ENCODE assay signal across 9 cellular contexts in the genomic region with DNA sequence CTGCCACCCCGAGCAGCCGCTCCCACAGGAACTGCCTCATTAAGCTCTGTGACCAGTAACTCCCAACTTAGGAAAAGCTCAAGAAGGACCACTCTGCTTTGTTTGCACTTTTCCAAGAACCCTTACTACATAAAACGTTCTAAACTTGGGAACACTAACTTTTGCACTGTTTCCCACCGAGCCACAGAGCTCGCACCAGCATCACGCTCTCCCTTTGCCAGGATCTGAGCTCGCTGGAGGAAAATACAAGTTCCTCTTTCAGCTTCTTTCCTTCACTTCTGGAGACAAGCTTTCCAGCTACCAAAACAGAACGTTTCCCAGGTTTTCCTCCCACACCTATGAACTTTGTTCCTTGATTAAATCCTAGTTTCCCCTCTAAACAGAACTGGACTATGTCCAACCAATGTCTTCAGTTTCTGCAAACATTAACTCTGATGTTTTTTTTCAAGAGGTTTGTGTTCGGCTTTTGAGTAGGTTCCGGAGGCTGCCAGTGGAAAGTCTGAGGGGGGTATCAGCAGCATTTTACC.
DNase-seq lines count a peak whose midpoint lies in the region; ATAC-seq and TF ChIP-seq lines count a peak whose summit lies in the region.
"Had no signal": no experiment of that assay in that cellular context is flagged by ENCODE, and none has a peak within 500 bp of the region (broad histone marks: within the 10 kb centered on the region; RNA-seq: fewer than 3 reads in every experiment).

No MANE protein-coding gene starts in this region.

- intact Hi-C loops in Right ventricle myocardium superior (cut with DNase I) (loop anchor here (5.0 kb wide), 1 partner anchor 518 kb away; no protein-coding TSS in a partner anchor), Right ventricle myocardium inferior (cut with DNase I) (loop anchor here (2.0 to 5.0 kb wide), 2 partner anchors 37 to 519 kb away; no protein-coding TSS in a partner anchor)

- ATAC-seq in Right ventricle myocardium superior (ENCODE audit: poor library complexity) (peak; percentile 34), Right ventricle myocardium inferior (no peak), HG03571 (IDR thresholded peaks at IDR 0.05; ENCODE audit: unreplicated experiment) (no peak)

- H3K18ac ChIP-seq in neuronal stem cell (ENCODE audit: low read length): no peak overlapping the region

- H2BK12ac ChIP-seq in neuronal stem cell (ENCODE audit: low read length): no peak overlapping the region

- no peaks in the 10 kb centered on the region for H3K79me2 ChIP-seq in fibroblast of lung (ENCODE audit: control insufficient read depth, insufficient read depth, low read length)

- H3K4me2 ChIP-seq in fibroblast of lung (ENCODE audit: extremely low read depth, insufficient read depth, low read length): peak overlapping the region; percentile 98
- no peak overlapping the region for H3K4me2 ChIP-seq in neuronal stem cell (ENCODE audit: insufficient read depth, low read length, poor library complexity, severe bottlenecking)

- no peaks in the 10 kb centered on the region for H3K79me1 ChIP-seq in neuronal stem cell (ENCODE audit: low read depth, low read length)

- no peak overlapping the region for H2BK15ac ChIP-seq in neuronal stem cell (ENCODE audit: low read length)

- H3K4me3 ChIP-seq in fibroblast of lung (replicated peaks in 1 of 4; ENCODE audit: control extremely low read depth in 1 of 4, insufficient read depth in 1 of 4, low read depth in 3 of 4, low read length in 4 of 4): peak overlapping the region in 1 of 4 experiments; percentile 43
- no peak overlapping the region for H3K4me3 ChIP-seq in neuronal stem cell (ENCODE audit: low read length in 2 of 2)
- H3K4me3 ChIP-seq: SJSA1 had no signal

- H4K8ac ChIP-seq in neuronal stem cell (ENCODE audit: low read depth, low read length): no peak overlapping the region

- DNase-seq in Right ventricle myocardium superior (no peak), Right ventricle myocardium inferior (ENCODE audit: missing footprints) (no peak), fibroblast of lung (ENCODE audit: low read depth in 2 of 2) (no peak), neuronal stem cell (ENCODE audit: low spot score) (no peak), NCI-H226 (no peak), COR-L47 (lab: John Stamatoyannopoulos, UW) (no peak), A172 (ENCODE audit: low spot score) (no peak)

- no peak overlapping the region for H3K4ac ChIP-seq in neuronal stem cell (ENCODE audit: low read length)

- no peak overlapping the region for H2AK5ac ChIP-seq in neuronal stem cell (ENCODE audit: low read depth, low read length)

- H3K4me1 ChIP-seq in fibroblast of lung (ENCODE audit: control insufficient read depth, extremely low read depth, insufficient read depth, low read length): peaks cover 4% of the 10 kb centered on the region
- H3K4me1 ChIP-seq in neuronal stem cell (ENCODE audit: control insufficient read depth in 2 of 2, insufficient read depth in 1 of 2, low read depth in 1 of 2, low read length in 2 of 2): peaks cover 3 to 16% of the 10 kb centered on the region in 2 donors

- no peak overlapping the region for H3K23ac ChIP-seq in neuronal stem cell (ENCODE audit: low read depth, low read length, poor library complexity)

- no peaks in the 10 kb centered on the region for H4K20me1 ChIP-seq in fibroblast of lung (ENCODE audit: control insufficient read depth, extremely low read depth, insufficient read depth, low read length)

- H3K14ac ChIP-seq in neuronal stem cell (ENCODE audit: low read length): no peak overlapping the region

- H4K91ac ChIP-seq in neuronal stem cell (ENCODE audit: low read depth, low read length, poor library complexity): no peak overlapping the region

- no peak for TF ChIP-seq CTCF in fibroblast of lung (conservative IDR thresholded peaks at IDR 0.05 in 1 of 2, IDR thresholded peaks at IDR 0.05 in 1 of 2; ENCODE audit: low read depth in 1 of 2, low read length in 2 of 2)

- H3K27ac ChIP-seq in fibroblast of lung (ENCODE audit: insufficient read depth, low read length): peak overlapping the region; percentile 46
- no peak overlapping the region for H3K27ac ChIP-seq in neuronal stem cell (replicated peaks; ENCODE audit: low read length)
- H3K27ac ChIP-seq: SJSA1 had no signal

- WGBS in neuronal stem cell (ENCODE audit: extremely low coverage in 2 of 2, insufficient read length in 2 of 2, insufficient replicate concordance in 1 of 2), 2 donors: no CpG with 5 or more reads among the region's 10 CpGs

- no peak overlapping the region for H2BK120ac ChIP-seq in neuronal stem cell (ENCODE audit: low read depth, low read length)

- no peaks in the 10 kb centered on the region for H3K9me3 ChIP-seq in fibroblast of lung (ENCODE audit: control insufficient read depth, insufficient read depth, low read depth, low read length)
- no peaks in the 10 kb centered on the region for H3K9me3 ChIP-seq in neuronal stem cell (replicated peaks in 1 of 2; ENCODE audit: control insufficient read depth in 2 of 2, insufficient read depth in 1 of 2, low read depth in 1 of 2, low read length in 2 of 2)
- H3K9me3 ChIP-seq: SJSA1 had no signal

- no peaks in the 10 kb centered on the region for H3K36me3 ChIP-seq in fibroblast of lung (ENCODE audit: control insufficient read depth, insufficient read depth, low read length)
- no peaks in the 10 kb centered on the region for H3K36me3 ChIP-seq in neuronal stem cell (replicated peaks in 1 of 2; ENCODE audit: control insufficient read depth in 2 of 2, insufficient read depth in 2 of 2, low read length in 2 of 2)
- H3K36me3 ChIP-seq: SJSA1 had no signal

- H2BK5ac ChIP-seq in neuronal stem cell (ENCODE audit: low read length): no peak overlapping the region

- H3K27me3 ChIP-seq in fibroblast of lung (ENCODE audit: control insufficient read depth, insufficient read depth, low read length): no peaks in the 10 kb centered on the region
- no peaks in the 10 kb centered on the region for H3K27me3 ChIP-seq in neuronal stem cell (ENCODE audit: control insufficient read depth in 3 of 3, insufficient read depth in 3 of 3, low read depth in 1 of 3, low read length in 3 of 3)
- H3K27me3 ChIP-seq: SJSA1 had no signal

- H2AFZ ChIP-seq in fibroblast of lung (ENCODE audit: low read length): peak overlapping the region; percentile 87
- H2AFZ ChIP-seq in neuronal stem cell (ENCODE audit: low read length): peak overlapping the region; percentile 87

- H3K9ac ChIP-seq in fibroblast of lung (ENCODE audit: insufficient read depth, low read length) (no peak overlapping the region), neuronal stem cell (ENCODE audit: low read depth, low read length, poor library complexity) (no peak overlapping the region)
